In genomic region chr1:226187019-226187322, GRCh38 we compare ENCODE assay signal across 1 cellular context.
TF ChIP-seq lines count a peak whose summit lies in the region.

No MANE protein-coding gene starts in this region.

TF ChIP-seq in HepG2, 621 proteins besides CTCF, POLR2A, EP300 and RAD21 (continued from another document):
- no peak for TF ChIP-seq ZFP82 (CRISPR knock-in tag; IDR thresholded peaks at IDR 0.05; ENCODE audit: borderline replicate concordance)
- TF ChIP-seq NRL (CRISPR knock-in tag; IDR thresholded peaks at IDR 0.05; ENCODE audit: borderline replicate concordance), result 0 out of 2 replicates have a peak, but pooled peaks have one; percentile 12
- TF ChIP-seq HDAC1 (CRISPR knock-in tag; IDR thresholded peaks at IDR 0.05), result 0 out of 2 replicates have a peak, but pooled peaks have one; percentile 58
- TF ChIP-seq ZNF788 (CRISPR knock-in tag; IDR thresholded peaks at IDR 0.05; ENCODE audit: borderline replicate concordance), result 0 out of 2 replicates have a peak, but pooled peaks have one; percentile 7
- TF ChIP-seq ZNF563 (CRISPR knock-in tag; IDR thresholded peaks at IDR 0.05), result 0 out of 2 replicates have a peak, but pooled peaks have one; percentile 14
- TF ChIP-seq ZNF547 (CRISPR knock-in tag; IDR thresholded peaks at IDR 0.05), result peak; percentile 34; the same call in 1 of the 2 replicates
- 0 out of 2 replicates have a peak, but pooled peaks have one; percentile 10 for TF ChIP-seq ZNF576 (CRISPR knock-in tag; IDR thresholded peaks at IDR 0.05)
- 0 out of 2 replicates have a peak, but pooled peaks have one; percentile 9 for TF ChIP-seq ZNF350 (CRISPR knock-in tag; IDR thresholded peaks at IDR 0.05; ENCODE audit: borderline replicate concordance, low read depth)
- no peak for TF ChIP-seq ATF7 (IDR thresholded peaks at IDR 0.05)
- 0 out of 2 replicates have a peak, but pooled peaks have one; percentile 1 for TF ChIP-seq ATF7 (CRISPR knock-in tag; IDR thresholded peaks at IDR 0.05)
- TF ChIP-seq ZNF598 (CRISPR knock-in tag; IDR thresholded peaks at IDR 0.05; ENCODE audit: borderline replicate concordance), result 0 out of 2 replicates have a peak, but pooled peaks have one; percentile 0
- peak; percentile 5; the same call in 1 of the 2 replicates for TF ChIP-seq ZFP91 (CRISPR knock-in tag; IDR thresholded peaks at IDR 0.05; ENCODE audit: borderline replicate concordance)
- peak; percentile 37; the same call in 1 of the 2 replicates for TF ChIP-seq KDM5A (IDR thresholded peaks at IDR 0.05; ENCODE audit: borderline replicate concordance, low read length)
TF ChIP-seq in HepG2: peak in this region for 30.
